8 cellular contexts compared by ENCODE assay signal in genomic region chr1:78814176-78814575, GRCh38.
"Had no signal": no experiment of that assay in that cellular context is flagged by ENCODE, and none has a peak within 500 bp of the region (broad histone marks: within the 10 kb centered on the region; RNA-seq: fewer than 3 reads in every experiment).

No MANE protein-coding gene starts in this region.

- H3K9me3 ChIP-seq: HAP-1 had no signal

- H3K4me2 ChIP-seq: GM23338 had no signal

- ATAC-seq: GM23338, HCT116 had no signal

- H3K4me1 ChIP-seq: HAP-1 had no signal

- H3K27ac ChIP-seq: HL-60 had no signal

- DNase-seq: H7, HFFc6, Kasumi-1, KG1 had no signal

- H3K4me3 ChIP-seq: GM23338, HAP-1 had no signal

- H2AFZ ChIP-seq: GM23338 had no signal

- H3K36me3 ChIP-seq: HAP-1 had no signal
